In genomic region chr9:17802249-17802857, GRCh38 we compare ENCODE assay signal across 1 cellular context.
TF ChIP-seq lines count a peak whose summit lies in the region.

No MANE protein-coding gene starts in this region.

TF ChIP-seq in Ishikawa, 13 proteins besides CTCF, POLR2A, EP300 and RAD21 (continued from another document):
- TF ChIP-seq REST (IDR thresholded peaks at IDR 0.05; ENCODE audit: low read depth) (no peak), FOXM1 (IDR thresholded peaks at IDR 0.05; ENCODE audit: borderline replicate concordance, low read depth) (no peak), NFIC (IDR thresholded peaks at IDR 0.05) (no peak), TCF12 (IDR thresholded peaks at IDR 0.05; ENCODE audit: low read depth) (no peak), TEAD4 (IDR thresholded peaks at IDR 0.05) (no peak), USF1 (IDR thresholded peaks at IDR 0.05) (no peak), YY1 (IDR thresholded peaks at IDR 0.05; ENCODE audit: low read depth) (no peak)
